In genomic region chr3:66723231-66723630, GRCh38 we compare ENCODE assay signal across 25 cellular contexts.
DNase-seq lines count a peak whose midpoint lies in the region; ATAC-seq and TF ChIP-seq lines count a peak whose summit lies in the region.
"Had no signal": no experiment of that assay in that cellular context is flagged by ENCODE, and none has a peak within 500 bp of the region (broad histone marks: within the 10 kb centered on the region; RNA-seq: fewer than 3 reads in every experiment).

No MANE protein-coding gene starts in this region.

- H3K36me3 ChIP-seq in CD4-positive, alpha-beta memory T cell (ENCODE audit: insufficient read depth, low read length): no peaks in the 10 kb centered on the region
- H3K36me3 ChIP-seq: BLaER1, colonic mucosa, neural progenitor cell had no signal

- no peaks in the 10 kb centered on the region for H3K4me1 ChIP-seq in foreskin keratinocyte
- no peaks in the 10 kb centered on the region for H3K4me1 ChIP-seq in CD4-positive, alpha-beta memory T cell (ENCODE audit: insufficient read depth, low read length)
- H3K4me1 ChIP-seq: BLaER1, colonic mucosa, psoas muscle had no signal

- no peak overlapping the region for H3K4me3 ChIP-seq in CD4-positive, alpha-beta memory T cell (ENCODE audit: low read length in 2 of 2)
- H3K4me3 ChIP-seq: BLaER1, colonic mucosa, hepatocyte, K562, neural progenitor cell, psoas muscle had no signal

- POLR2A ChIA-PET in CD4-positive, alpha-beta memory T cell (lab: Charles Lee; ENCODE audit: partially characterized antibody): no interaction called here

- peaks cover 1% of the 10 kb centered on the region for H3K27me3 ChIP-seq in foreskin keratinocyte
- no peaks in the 10 kb centered on the region for H3K27me3 ChIP-seq in CD4-positive, alpha-beta memory T cell (ENCODE audit: insufficient read depth, low read length)
- H3K27me3 ChIP-seq: BLaER1, colonic mucosa, hepatocyte, neural progenitor cell had no signal

- H3K9me3 ChIP-seq in CD4-positive, alpha-beta memory T cell (ENCODE audit: control insufficient read depth in 1 of 2, low read length in 2 of 2): no peaks in the 10 kb centered on the region
- H3K9me3 ChIP-seq: BLaER1, colonic mucosa, psoas muscle had no signal

- H3K36me3 Mint-ChIP-seq in activated T-helper 17 cell treated with anti-CD3 and anti-CD28 coated beads, Interleukin-2, amount 50 U/mL, for 72 hours (ENCODE audit: low read depth): no peaks in the 10 kb centered on the region
- no peaks in the 10 kb centered on the region for H3K36me3 Mint-ChIP-seq in CD4-positive, alpha-beta memory T cell
- H3K36me3 Mint-ChIP-seq: activated naive CD8-positive, alpha-beta T cell treated with anti-CD3 and anti-CD28 coated beads for 36 hours; brain; neural progenitor cell; type B pancreatic cell had no signal

- peak; percentile 31 for ATAC-seq in activated T-helper 17 cell treated with anti-CD3 and anti-CD28 coated beads, Interleukin-2, amount 50 U/mL, for 72 hours (replicated peaks)
- peak; percentile 17 for ATAC-seq in foreskin keratinocyte
- no peak for ATAC-seq in GM21723 (IDR thresholded peaks at IDR 0.05; ENCODE audit: unreplicated experiment)
- ATAC-seq in HG03432 (IDR thresholded peaks at IDR 0.05; ENCODE audit: unreplicated experiment): no peak
- ATAC-seq: K562; psoas muscle; stimulated activated naive CD8-positive, alpha-beta T cell treated with anti-CD3 and anti-CD28 coated beads, Interleukin-15, amount 100 ng/mL, for 72 hours had no signal

- no peaks in the 10 kb centered on the region for H3K4me1 Mint-ChIP-seq in activated T-helper 17 cell treated with anti-CD3 and anti-CD28 coated beads, Interleukin-2, amount 50 U/mL, for 72 hours
- no peaks in the 10 kb centered on the region for H3K4me1 Mint-ChIP-seq in CD4-positive, alpha-beta memory T cell
- H3K4me1 Mint-ChIP-seq: activated naive CD8-positive, alpha-beta T cell treated with anti-CD3 and anti-CD28 coated beads for 36 hours; brain; stimulated activated naive CD8-positive, alpha-beta T cell treated with anti-CD3 and anti-CD28 coated beads, Interleukin-15, amount 100 ng/mL, for 72 hours had no signal

- no peak overlapping the region for H3K27ac Mint-ChIP-seq in activated T-helper 17 cell treated with anti-CD3 and anti-CD28 coated beads, Interleukin-2, amount 50 U/mL, for 72 hours
- no peak overlapping the region for H3K27ac Mint-ChIP-seq in CD4-positive, alpha-beta memory T cell
- H3K27ac Mint-ChIP-seq: activated naive CD8-positive, alpha-beta T cell treated with anti-CD3 and anti-CD28 coated beads for 36 hours; brain; neural progenitor cell; stimulated activated naive CD8-positive, alpha-beta T cell treated with anti-CD3 and anti-CD28 coated beads, Interleukin-15, amount 100 ng/mL, for 72 hours; type B pancreatic cell had no signal

- intact Hi-C loops in CD4-positive, alpha-beta memory T cell (cut with micrococcal nuclease): no loop called here

- H3K27me3 Mint-ChIP-seq in activated T-helper 17 cell treated with anti-CD3 and anti-CD28 coated beads, Interleukin-2, amount 50 U/mL, for 72 hours: peaks cover 5% of the 10 kb centered on the region
- H3K27me3 Mint-ChIP-seq in CD4-positive, alpha-beta memory T cell: peaks cover 8 to 10% of the 10 kb centered on the region in 2 donors
- H3K27me3 Mint-ChIP-seq: brain, type B pancreatic cell had no signal

- H3K9me3 Mint-ChIP-seq in activated T-helper 17 cell treated with anti-CD3 and anti-CD28 coated beads, Interleukin-2, amount 50 U/mL, for 72 hours: no peaks in the 10 kb centered on the region
- H3K9me3 Mint-ChIP-seq in CD4-positive, alpha-beta memory T cell: no peaks in the 10 kb centered on the region
- H3K9me3 Mint-ChIP-seq: activated naive CD8-positive, alpha-beta T cell treated with anti-CD3 and anti-CD28 coated beads for 36 hours; neural progenitor cell; stimulated activated naive CD8-positive, alpha-beta T cell treated with anti-CD3 and anti-CD28 coated beads, Interleukin-15, amount 100 ng/mL, for 72 hours; type B pancreatic cell had no signal

- no peak overlapping the region for H3K27ac ChIP-seq in foreskin keratinocyte
- no peak overlapping the region for H3K27ac ChIP-seq in CD4-positive, alpha-beta memory T cell (ENCODE audit: low read depth, low read length)
- H3K27ac ChIP-seq: BLaER1, colonic mucosa, hepatocyte, neural progenitor cell, psoas muscle had no signal

- CTCF ChIA-PET in CD4-positive, alpha-beta memory T cell (lab: Charles Lee; ENCODE audit: partially characterized antibody): no interaction called here

- DNase-seq in A172 (ENCODE audit: low spot score) (peak; percentile 29), M059J (ENCODE audit: low read depth) (peak; percentile 1), foreskin keratinocyte (no peak)
- DNase-seq in activated CD4-positive, alpha-beta T cell treated with anti-CD3 and anti-CD28 coated beads for 4 hours: no peak
- no peak for DNase-seq in CD4-positive, alpha-beta memory T cell
- DNase-seq: activated naive CD8-positive, alpha-beta T cell treated with anti-CD3 and anti-CD28 coated beads for 36 hours; Calu3; foreskin melanocyte; NCI-H1930; NCI-H446 treated with DMSO at 0.1 percent for 48 hours; NK-92 treated with Interleukin-12 subunit alpha and Interleukin-12 subunit beta, amount 100 ng/mL, for 24 hours; psoas muscle; small intestine; stimulated activated CD4-positive, alpha-beta T cell treated with anti-CD3 and anti-CD28 coated beads, Interleukin-4, amount 100 ng/mL, for 1 hour; stimulated activated naive CD8-positive, alpha-beta T cell treated with anti-CD3 and anti-CD28 coated beads, Interleukin-15, amount 100 ng/mL, for 72 hours had no signal

- no peak overlapping the region for H3K4me3 Mint-ChIP-seq in activated T-helper 17 cell treated with anti-CD3 and anti-CD28 coated beads, Interleukin-2, amount 50 U/mL, for 72 hours
- no peak overlapping the region for H3K4me3 Mint-ChIP-seq in CD4-positive, alpha-beta memory T cell
- H3K4me3 Mint-ChIP-seq: activated naive CD8-positive, alpha-beta T cell treated with anti-CD3 and anti-CD28 coated beads for 36 hours; brain; neural progenitor cell; stimulated activated naive CD8-positive, alpha-beta T cell treated with anti-CD3 and anti-CD28 coated beads, Interleukin-15, amount 100 ng/mL, for 72 hours; type B pancreatic cell had no signal

- no peak for TF ChIP-seq CTCF in foreskin keratinocyte (conservative IDR thresholded peaks at IDR 0.05)

Comparison
In these comparisons a context has a peak if more than half of its experiments do, and no peak if none do; other contexts are left out.
1. DNase-seq: peak in A172 (single experiment) and M059J (single experiment); none in foreskin keratinocyte (0 of 2), activated CD4-positive, alpha-beta T cell treated with anti-CD3 and anti-CD28 coated beads for 4 hours (0 of 2) and CD4-positive, alpha-beta memory T cell (0 of 5).
2. ATAC-seq: peak in activated T-helper 17 cell treated with anti-CD3 and anti-CD28 coated beads, Interleukin-2, amount 50 U/mL, for 72 hours (single experiment) and foreskin keratinocyte (single experiment); none in GM21723 (single experiment) and HG03432 (single experiment).